In the genomic region with DNA sequence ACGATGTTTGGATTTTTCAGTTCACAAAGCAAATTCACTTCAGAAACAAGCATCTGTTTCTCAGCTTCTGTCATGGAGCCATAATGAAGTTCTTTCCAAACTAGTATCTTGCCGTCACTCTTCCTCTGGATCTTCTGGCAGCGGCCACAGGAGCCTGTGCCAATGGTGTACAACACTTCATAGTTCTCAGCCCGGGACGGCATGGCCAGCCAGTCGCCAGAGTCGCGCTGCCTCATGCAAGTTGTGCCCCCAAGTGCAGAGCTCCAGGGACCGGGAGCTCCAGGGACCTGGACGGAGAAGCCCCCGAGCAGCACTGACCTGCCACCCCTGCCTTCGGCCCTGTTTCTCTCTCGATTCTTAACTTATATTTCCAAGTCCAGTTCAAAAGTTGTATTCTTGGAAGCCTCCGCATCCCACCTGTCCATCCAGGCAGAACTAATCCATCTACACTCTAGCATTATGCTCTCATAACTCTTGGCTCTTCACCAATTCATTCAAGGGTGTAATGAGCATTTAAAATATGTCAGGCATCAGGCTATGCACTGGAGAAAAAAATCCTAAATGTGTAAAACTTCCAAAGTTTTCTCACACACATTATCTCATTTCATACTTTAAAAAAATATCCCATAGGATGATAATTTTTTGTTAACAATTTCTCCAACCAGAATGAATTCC, we compare ENCODE assay signal across 8 cellular contexts. TPM values are rescaled to one million over a fixed set of nuclear protein-coding genes. Genes with fewer than 3 reads are reported as not detected.
DNase-seq lines count a peak whose midpoint lies in the region; ATAC-seq, FAIRE-seq and TF ChIP-seq lines count a peak whose summit lies in the region.
"Not testable (repeated sequence)": the region's sequence is repeated elsewhere in the genome, so short reads cannot be mapped to it uniquely, and the experiment has no call there.
"Had no signal": no experiment of that assay in that cellular context is flagged by ENCODE, and none has a peak within 500 bp of the region (broad histone marks: within the 10 kb centered on the region; RNA-seq: fewer than 3 reads in every experiment).

No MANE protein-coding gene starts in this region.

- H3K27me3 ChIP-seq in MG63; astrocyte (ENCODE audit: insufficient read depth, low read length); subcutaneous abdominal adipose tissue (ENCODE audit: control insufficient read depth in 5 of 5, insufficient read depth in 4 of 5, low read length in 5 of 5): not testable (repeated sequence)

- H3K27me3 Mint-ChIP-seq in astrocyte (ENCODE audit: low read depth, unreplicated experiment) = peaks cover 27% of the 10 kb centered on the region

- not testable (repeated sequence) for H3K36me3 Mint-ChIP-seq in astrocyte (ENCODE audit: low read depth, unreplicated experiment)

- not testable (repeated sequence) for TF ChIP-seq CTCF in astrocyte (IDR thresholded peaks at IDR 0.05; ENCODE audit: insufficient read depth, low read depth, low read length)

- H3K79me2 ChIP-seq in astrocyte (ENCODE audit: insufficient read depth, low read length) = not testable (repeated sequence)

- H3K9me3 Mint-ChIP-seq in astrocyte (ENCODE audit: unreplicated experiment) = not testable (repeated sequence)

- not testable (repeated sequence) for H3K36me3 ChIP-seq in MG63; astrocyte (ENCODE audit: insufficient read depth, low read length); subcutaneous abdominal adipose tissue (ENCODE audit: control insufficient read depth in 5 of 5, insufficient read depth in 5 of 5, low read length in 5 of 5)

- DNase-seq in MG63 (peak; percentile 87), NCI-H226 (peak; percentile 60), NCI-H524 (lab: John Stamatoyannopoulos, UW) (peak; percentile 37 to 48), astrocyte (ENCODE audit: low read depth) (peak; percentile 6), Right ventricle myocardium superior (peak; percentile 63), kidney glomerular epithelial cell (lab: John Stamatoyannopoulos, UW) (peak; percentile 11)

- H3K27ac ChIP-seq in astrocyte (ENCODE audit: low read depth, low read length) = not testable (repeated sequence)
- peak overlapping the region; percentile 69 for H3K27ac ChIP-seq in subcutaneous abdominal adipose tissue (ENCODE audit: low read depth, low read length)

- H3K4me1 ChIP-seq in astrocyte (ENCODE audit: insufficient read depth, low read length) = not testable (repeated sequence)
- peaks cover 0 to 22% (median 10%) of the 10 kb centered on the region in 5 donors for H3K4me1 ChIP-seq in subcutaneous abdominal adipose tissue (ENCODE audit: control insufficient read depth in 5 of 5, insufficient read depth in 5 of 5, low read length in 5 of 5)

- H3K4me1 Mint-ChIP-seq in astrocyte (ENCODE audit: low read depth, unreplicated experiment) = not testable (repeated sequence)

- H4K20me1 ChIP-seq in astrocyte (ENCODE audit: insufficient read depth, low read length) = not testable (repeated sequence)

- not testable (repeated sequence) for H3K9me3 ChIP-seq in MG63; astrocyte (ENCODE audit: insufficient read depth, low read depth, low read length); subcutaneous abdominal adipose tissue (ENCODE audit: control insufficient read depth in 5 of 5, low read length in 5 of 5)

- not testable (repeated sequence) for FAIRE-seq in astrocyte (lab: Jason Lieb, UNC)

- H3K4me3 Mint-ChIP-seq in astrocyte (ENCODE audit: unreplicated experiment) = not testable (repeated sequence)

- not testable (repeated sequence) for H2AFZ ChIP-seq in astrocyte (ENCODE audit: low read depth, low read length)

- not testable (repeated sequence) for H3K9ac ChIP-seq in astrocyte (ENCODE audit: low read length); subcutaneous abdominal adipose tissue (ENCODE audit: low read length in 5 of 5)

- H3K4me2 ChIP-seq in astrocyte (ENCODE audit: low read length) = not testable (repeated sequence)

- H3K4me3 ChIP-seq in MG63; astrocyte (ENCODE audit: insufficient read depth, low read depth, low read length); subcutaneous abdominal adipose tissue (ENCODE audit: low read depth in 1 of 5, low read length in 5 of 5): not testable (repeated sequence)

- intact Hi-C loops in Right ventricle myocardium superior (cut with DNase I) = not testable (repeated sequence)

- not testable (repeated sequence) for ATAC-seq in Right ventricle myocardium superior (ENCODE audit: poor library complexity)

- not testable (repeated sequence) for H3K27ac Mint-ChIP-seq in astrocyte (ENCODE audit: unreplicated experiment)

RNA-seq across cellular contexts. Expression of a gene that starts 30.5 kb away (rescaled TPM):
- 0.33 TPM in 1 of 2 replicates, not detected in the other for total RNA-seq in MG63 (2014; rRNA removed; shearing (Covaris generic); ENCODE audit: low replicate concordance)
- total RNA-seq in astrocyte (0.79 and 1.0 TPM in 2 replicates), Right ventricle myocardium superior (not detected)
- total RNA-seq: A172 had no signal

Comparison
In these comparisons a context has a peak if more than half of its experiments do, and no peak if none do; other contexts are left out.
1. DNase-seq: peak in every context shown above with its lines; median percentile 87 in MG63; 63 in Right ventricle myocardium superior; 60 in NCI-H226; 42 in NCI-H524; 11 in kidney glomerular epithelial cell; 6 in astrocyte.